Comparison of ENCODE assay signal across 11 cellular contexts in genomic region chr11:112182867-112183266, GRCh38. TPM values are rescaled to one million over a fixed set of nuclear protein-coding genes. Genes with fewer than 3 reads are reported as not detected.
"Had no signal": no experiment of that assay in that cellular context is flagged by ENCODE, and none has a peak within 500 bp of the region (broad histone marks: within the 10 kb centered on the region; RNA-seq: fewer than 3 reads in every experiment).

No MANE protein-coding gene starts in this region.

- H3K4me3 ChIP-seq: GM23248, GM23338, HAP-1 had no signal

- H3K4me2 ChIP-seq: GM23338 had no signal

- H2AFZ ChIP-seq: GM23248, GM23338 had no signal

- H3K4me1 ChIP-seq: HAP-1 had no signal

- FAIRE-seq: H1, H54 had no signal

- H3K9ac ChIP-seq: GM23248 had no signal

- DNase-seq: GM23248, GOT3, H7, H9, HCEC 1CT, HFFc6 had no signal

- H3K36me3 ChIP-seq: HAP-1 had no signal

- ATAC-seq: GM23338, HCT116 had no signal

- H3K27ac ChIP-seq: GM23248 had no signal

- H3K9me3 Mint-ChIP-seq: GM23338, HFFc6 had no signal

- H3K4me3 Mint-ChIP-seq: GM23338, H9, HFFc6 had no signal

- H3K9me3 ChIP-seq: HAP-1 had no signal

- H3K27ac Mint-ChIP-seq: GM23338, H9, HFFc6 had no signal

RNA-seq across cellular contexts. Expression of gene BCO2, which starts 7.6 kb away (rescaled TPM):
- total RNA-seq: GM23248 had no signal

RNA-seq across cellular contexts. Expression of gene TEX12, which starts 15.7 kb away (rescaled TPM):
- total RNA-seq: GM23338, H1, HFFc6 had no signal
- polyA plus RNA-seq: GM23248, H1 had no signal

RNA-seq across cellular contexts. Expression of gene IL18, which starts 19.0 kb away (rescaled TPM):
- total RNA-seq: H7 had no signal
